21 cellular contexts compared by ENCODE assay signal in the genomic region with DNA sequence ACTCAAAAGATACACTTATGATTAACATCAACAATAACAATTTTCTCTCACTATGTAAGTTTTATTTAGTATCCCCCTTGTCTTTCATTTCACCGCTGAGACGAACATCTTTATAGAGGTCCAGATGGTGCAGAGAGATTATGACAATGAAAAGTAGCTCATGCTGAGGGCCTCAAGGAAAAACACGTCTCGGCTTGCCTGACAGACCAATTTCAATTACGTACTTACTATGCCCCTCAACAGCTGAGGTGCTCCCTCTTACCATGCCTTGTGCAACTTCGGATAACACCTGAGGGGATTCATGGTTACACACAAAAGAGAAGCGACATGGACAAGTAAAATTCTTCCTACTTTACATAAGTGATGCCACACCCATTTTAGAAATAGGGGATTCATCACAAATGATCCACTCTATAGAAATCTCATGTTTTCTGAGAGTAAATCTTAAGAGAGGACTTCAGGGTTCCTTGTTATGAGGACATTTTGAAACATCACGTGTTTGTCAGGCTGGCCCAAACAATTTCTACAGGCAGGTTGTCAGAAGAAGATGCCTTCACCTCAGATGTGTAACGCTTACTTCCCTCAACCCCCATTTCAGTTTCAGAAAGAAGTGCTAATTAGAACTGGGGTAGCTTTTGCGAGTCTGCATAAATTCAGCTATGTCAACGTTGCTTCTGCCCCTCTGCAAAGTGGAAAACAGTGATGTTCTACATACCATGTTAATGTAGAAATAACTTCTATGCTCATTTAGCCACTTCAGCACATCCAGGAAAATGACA.
DNase-seq lines count a peak whose midpoint lies in the region; TF ChIP-seq lines count a peak whose summit lies in the region.
"Had no signal": no experiment of that assay in that cellular context is flagged by ENCODE, and none has a peak within 500 bp of the region (broad histone marks: within the 10 kb centered on the region; RNA-seq: fewer than 3 reads in every experiment).

No MANE protein-coding gene starts in this region.

- H3K27me3 ChIP-seq in brain microvascular endothelial cell (replicated peaks): no peaks in the 10 kb centered on the region
- H3K27me3 ChIP-seq: BLaER1, Peyer's patch, SJCRH30, upper lobe of right lung had no signal

- no peak for TF ChIP-seq CTCF in brain microvascular endothelial cell (IDR thresholded peaks at IDR 0.05; ENCODE audit: low read depth, low read length, missing control alignments)

- in situ Hi-C loops in brain microvascular endothelial cell (cut with HindIII; ENCODE audit: low pct_ligation_motif_present, low sequenced_read_pairs): no loop called here

- H3K4me3 ChIP-seq in brain microvascular endothelial cell (ENCODE audit: low read depth, low read length): no peak overlapping the region
- H3K4me3 ChIP-seq: BLaER1, Peyer's patch, SJCRH30, upper lobe of right lung had no signal

- no peaks in the 10 kb centered on the region for H3K36me3 ChIP-seq in brain microvascular endothelial cell (replicated peaks)
- H3K36me3 ChIP-seq: BLaER1, Peyer's patch, SJCRH30, upper lobe of right lung had no signal

- no peak overlapping the region for H3K27ac ChIP-seq in brain microvascular endothelial cell
- H3K27ac ChIP-seq: BLaER1, Peyer's patch, SJCRH30, upper lobe of right lung had no signal

- DNase-seq in DMS 273 treated with DMSO at 0.1 percent for 48 hours (lab: John Stamatoyannopoulos, UW) (peak; percentile 92), NCI-H146 (lab: John Stamatoyannopoulos, UW) (peak; percentile 84), NCI-H345 treated with DMSO at 0.1 percent for 48 hours (lab: John Stamatoyannopoulos, UW; ENCODE audit: unreplicated experiment) (peak; percentile 90), cerebellar cortex (ENCODE audit: low spot score) (peak; percentile 74), DMS153 treated with DMSO at 0.1 percent for 48 hours (lab: John Stamatoyannopoulos, UW; ENCODE audit: unreplicated experiment) (no peak), T-helper 2 cell (no peak), brain microvascular endothelial cell (no peak)
- DNase-seq in stimulated activated naive CD4-positive, alpha-beta T cell (lab: John Stamatoyannopoulos, UW): no peak
- DNase-seq: ACHN; activated CD4-positive, alpha-beta T cell treated with anti-CD3 and anti-CD28 coated beads, Interleukin-2, amount 10 ng/mL, durations not matched to agents 7 days and 5 days; activated CD8-positive, alpha-beta memory T cell treated with anti-CD3 and anti-CD28 coated beads, Interleukin-2, amount 50 U/mL, for 4 hours; activated effector memory CD4-positive, alpha-beta T cell treated with Interleukin-2 at 50 U/mL for 16 hours; activated naive CD8-positive, alpha-beta T cell treated with anti-CD3 and anti-CD28 coated beads, Interleukin-2, amount 10 ng/mL, durations not matched to agents 7 days and 5 days; Caco-2; effector memory CD8-positive, alpha-beta T cell; NCI-H2029; Peyer's patch; SJCRH30; substantia nigra; upper lobe of right lung had no signal

Comparison
In these comparisons a context has a peak if more than half of its experiments do, and no peak if none do; other contexts are left out.
1. DNase-seq: peak in DMS 273 treated with DMSO at 0.1 percent for 48 hours (single experiment), NCI-H146 (single experiment), NCI-H345 treated with DMSO at 0.1 percent for 48 hours (single experiment) and cerebellar cortex (single experiment); none in DMS153 treated with DMSO at 0.1 percent for 48 hours (single experiment), T-helper 2 cell (0 of 5), stimulated activated naive CD4-positive, alpha-beta T cell (0 of 6) and brain microvascular endothelial cell (single experiment).